In the genomic region with DNA sequence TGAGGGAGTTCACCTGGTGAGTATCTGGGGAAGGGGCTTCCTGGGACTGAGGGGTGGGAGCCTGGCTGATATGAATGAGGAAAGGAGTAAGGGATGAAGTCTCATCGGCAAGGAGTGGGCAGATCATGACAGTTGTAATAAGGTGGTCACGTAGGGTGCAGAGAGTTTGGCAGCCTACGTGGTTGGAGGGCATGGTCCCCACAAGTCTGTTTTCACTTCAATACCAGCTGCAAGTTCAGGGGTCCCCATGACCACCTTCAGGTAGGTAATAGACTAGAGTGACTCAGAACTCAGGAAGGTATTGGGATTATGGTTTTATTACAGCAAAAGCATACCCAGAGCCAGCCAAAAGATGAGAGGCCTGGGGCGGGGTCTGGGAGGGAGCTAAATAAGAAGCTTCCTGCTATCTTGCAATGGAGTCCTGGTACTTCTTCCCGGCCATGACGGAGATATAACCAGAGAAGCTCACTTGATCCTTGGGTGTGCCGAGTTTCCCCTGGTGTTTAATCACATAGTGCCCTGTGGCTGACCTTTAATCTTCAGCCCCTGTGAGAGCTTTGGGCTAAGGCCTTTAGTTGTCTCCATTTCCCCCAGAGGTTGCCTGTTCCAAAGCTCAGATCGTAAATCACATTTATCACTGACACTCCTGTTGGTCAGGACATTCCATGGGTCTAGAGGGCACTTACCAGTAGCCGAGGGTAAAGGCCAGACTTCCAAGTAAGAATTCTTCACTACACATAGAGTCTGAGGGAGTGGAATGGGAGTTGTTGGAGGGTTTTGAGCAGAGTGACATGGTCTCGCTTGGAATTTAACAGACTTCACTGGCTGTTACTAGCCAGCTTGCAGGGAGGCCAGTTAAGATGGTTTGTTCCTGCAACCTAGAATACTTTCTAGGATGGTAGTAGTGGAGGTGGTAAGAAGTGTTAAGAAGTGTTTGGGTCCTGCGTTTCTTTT, we compare ENCODE assay signal across 8 cellular contexts. TPM values are rescaled to one million over a fixed set of nuclear protein-coding genes. Genes with fewer than 3 reads are reported as not detected.
DNase-seq lines count a peak whose midpoint lies in the region; ATAC-seq and TF ChIP-seq lines count a peak whose summit lies in the region.

No MANE protein-coding gene starts in this region.

- no peaks in the 10 kb centered on the region for H3K9me3 ChIP-seq in SK-N-SH

- H2AFZ ChIP-seq in SK-N-SH (ENCODE audit: low read depth) = no peak overlapping the region

- 82% methylated on average over 11 of the region's 11 CpGs for WGBS in SK-N-SH (ENCODE audit: low lambda C conversion rate)

- DNase-seq in activated T-cell treated with anti-CD3 and anti-CD28 coated beads, Interleukin-2, amount 50 U/mL, for 24 hours = peak; percentile 45
- DNase-seq in activated T-cell treated with anti-CD3 and anti-CD28 coated beads, Interleukin-2, amount 50 U/mL, for 1 hour = no peak
- no peak for DNase-seq in SK-N-SH
- DNase-seq in foreskin fibroblast = peak; percentile 66 to 81
- no peak for DNase-seq in stimulated activated naive B cell treated with anti-CD40 and anti-IgM and Interleukin-4, amounts not matched to agents 10 μg/mL and 1 μg/mL and 100 μg/mL, for 72 hours
- no peak for DNase-seq in D341Med (ENCODE audit: low spot score)
- no peak for DNase-seq in NCI-H2029 (lab: John Stamatoyannopoulos, UW)

- no peaks in the 10 kb centered on the region for H3K9me2 ChIP-seq in SK-N-SH

- H4K20me1 ChIP-seq in SK-N-SH (ENCODE audit: insufficient read depth) = peaks cover 54% of the 10 kb centered on the region

- H3K27me3 Mint-ChIP-seq in activated T-cell treated with anti-CD3 and anti-CD28 coated beads, Interleukin-2, amount 50 U/mL, for 24 hours = peaks cover 2% of the 10 kb centered on the region
- H3K27me3 Mint-ChIP-seq in stimulated activated naive B cell treated with anti-CD40 and anti-IgM and Interleukin-4, amounts not matched to agents 10 μg/mL and 1 μg/mL and 100 μg/mL, for 72 hours = no peaks in the 10 kb centered on the region

- no peak overlapping the region for H3K9ac ChIP-seq in SK-N-SH

- no peak overlapping the region for H3K4me3 Mint-ChIP-seq in activated T-cell treated with anti-CD3 and anti-CD28 coated beads, Interleukin-2, amount 50 U/mL, for 24 hours
- no peak overlapping the region for H3K4me3 Mint-ChIP-seq in stimulated activated naive B cell treated with anti-CD40 and anti-IgM and Interleukin-4, amounts not matched to agents 10 μg/mL and 1 μg/mL and 100 μg/mL, for 72 hours

- peaks cover 60% of the 10 kb centered on the region for H3F3A ChIP-seq in SK-N-SH (replicated peaks; ENCODE audit: insufficient read depth)

- H3K4me1 ChIP-seq in SK-N-SH (ENCODE audit: control insufficient read depth in 1 of 2, insufficient read depth in 2 of 2, low read depth in 1 of 2, low read length in 1 of 2) = peaks cover 0 to 10% of the 10 kb centered on the region in 2 experiments; a peak in 2 of 4 replicates

- H3K27ac ChIP-seq in SK-N-SH (ENCODE audit: low read depth in 2 of 2, low read length in 1 of 2) = peak overlapping the region in 1 of 2 experiments; percentile 4; a peak in 1 of 4 replicates

- TF ChIP-seq RAD21 in SK-N-SH (IDR thresholded peaks at IDR 0.05; ENCODE audit: low read length) = no peak

- H3K27me3 ChIP-seq in SK-N-SH (ENCODE audit: insufficient read depth) = no peaks in the 10 kb centered on the region

- H3K9me3 Mint-ChIP-seq in activated T-cell treated with anti-CD3 and anti-CD28 coated beads, Interleukin-2, amount 50 U/mL, for 24 hours = no peaks in the 10 kb centered on the region
- no peaks in the 10 kb centered on the region for H3K9me3 Mint-ChIP-seq in stimulated activated naive B cell treated with anti-CD40 and anti-IgM and Interleukin-4, amounts not matched to agents 10 μg/mL and 1 μg/mL and 100 μg/mL, for 72 hours

- peak overlapping the region; percentile 78 for H3K27ac Mint-ChIP-seq in activated T-cell treated with anti-CD3 and anti-CD28 coated beads, Interleukin-2, amount 50 U/mL, for 24 hours
- H3K27ac Mint-ChIP-seq in stimulated activated naive B cell treated with anti-CD40 and anti-IgM and Interleukin-4, amounts not matched to agents 10 μg/mL and 1 μg/mL and 100 μg/mL, for 72 hours = peak overlapping the region; percentile 25

- ATAC-seq in stimulated activated naive B cell treated with anti-CD40 and anti-IgM and Interleukin-4, amounts not matched to agents 10 μg/mL and 1 μg/mL and 100 μg/mL, for 72 hours (replicated peaks) = peak; percentile 22 to 34
- ATAC-seq in GM21515 (IDR thresholded peaks at IDR 0.05; ENCODE audit: unreplicated experiment) = no peak

- H3K4me2 ChIP-seq in SK-N-SH = no peak overlapping the region

- CTCF ChIA-PET in SK-N-SH (lab: Yijun Ruan, JAX) = interaction anchor here (0.6 to 1.8 kb wide), 5 partner anchors 9 to 134 kb away, joined by 3 to 11 read pairs (median 4); a partner anchor contains a TSS

- no peak for TF ChIP-seq EP300 in SK-N-SH (IDR thresholded peaks at IDR 0.05; ENCODE audit: borderline replicate concordance in 1 of 2, low read depth in 1 of 2, low read length in 1 of 2)

- no peak overlapping the region for H3K4me3 ChIP-seq in SK-N-SH (ENCODE audit: low read depth in 2 of 2, low read length in 1 of 2)
- no peak overlapping the region for H3K4me3 ChIP-seq in foreskin fibroblast (ENCODE audit: low read depth in 1 of 2, low read length in 2 of 2)

- peaks cover 36 to 50% of the 10 kb centered on the region in 2 experiments for H3K36me3 ChIP-seq in SK-N-SH (replicated peaks in 1 of 2; ENCODE audit: control insufficient read depth in 1 of 2, insufficient read depth in 2 of 2, low read length in 1 of 2)

- POLR2A ChIA-PET in SK-N-SH (lab: Yijun Ruan, JAX) = interaction anchor here (0.6 to 1.5 kb wide), 5 partner anchors 8 to 1330 kb away, joined by 3 to 7 read pairs (median 4); a partner anchor contains a TSS

- H3K36me3 Mint-ChIP-seq in activated T-cell treated with anti-CD3 and anti-CD28 coated beads, Interleukin-2, amount 50 U/mL, for 24 hours (ENCODE audit: low read depth) = peaks cover 54% of the 10 kb centered on the region
- peaks cover 41 to 50% of the 10 kb centered on the region in 2 donors for H3K36me3 Mint-ChIP-seq in stimulated activated naive B cell treated with anti-CD40 and anti-IgM and Interleukin-4, amounts not matched to agents 10 μg/mL and 1 μg/mL and 100 μg/mL, for 72 hours

- TF ChIP-seq CTCF in SK-N-SH (IDR thresholded peaks at IDR 0.05) = no peak
- TF ChIP-seq CTCF in foreskin fibroblast (IDR thresholded peaks at IDR 0.05; ENCODE audit: low read depth, low read length) = no peak

- H3K4me1 Mint-ChIP-seq in activated T-cell treated with anti-CD3 and anti-CD28 coated beads, Interleukin-2, amount 50 U/mL, for 24 hours (ENCODE audit: low read depth) = peaks cover 35% of the 10 kb centered on the region
- peaks cover 10 to 18% of the 10 kb centered on the region in 2 donors for H3K4me1 Mint-ChIP-seq in stimulated activated naive B cell treated with anti-CD40 and anti-IgM and Interleukin-4, amounts not matched to agents 10 μg/mL and 1 μg/mL and 100 μg/mL, for 72 hours

- H3K79me2 ChIP-seq in SK-N-SH (ENCODE audit: insufficient read depth) = peaks cover 26% of the 10 kb centered on the region

TF ChIP-seq in SK-N-SH, 30 proteins besides CTCF, POLR2A, EP300 and RAD21:
- TF ChIP-seq POLR2AphosphoS5 (IDR thresholded peaks at IDR 0.05; ENCODE audit: low read depth, low read length) (peak; percentile 65), JUND (IDR thresholded peaks at IDR 0.05) (0 out of 2 replicates have a peak, but pooled peaks have one; percentile 17), TAF1 (IDR thresholded peaks at IDR 0.05; ENCODE audit: borderline replicate concordance, low read depth, low read length) (no peak), MEF2A (IDR thresholded peaks at IDR 0.05; ENCODE audit: borderline replicate concordance, low read depth) (no peak)
- TF ChIP-seq, protein P1, sequence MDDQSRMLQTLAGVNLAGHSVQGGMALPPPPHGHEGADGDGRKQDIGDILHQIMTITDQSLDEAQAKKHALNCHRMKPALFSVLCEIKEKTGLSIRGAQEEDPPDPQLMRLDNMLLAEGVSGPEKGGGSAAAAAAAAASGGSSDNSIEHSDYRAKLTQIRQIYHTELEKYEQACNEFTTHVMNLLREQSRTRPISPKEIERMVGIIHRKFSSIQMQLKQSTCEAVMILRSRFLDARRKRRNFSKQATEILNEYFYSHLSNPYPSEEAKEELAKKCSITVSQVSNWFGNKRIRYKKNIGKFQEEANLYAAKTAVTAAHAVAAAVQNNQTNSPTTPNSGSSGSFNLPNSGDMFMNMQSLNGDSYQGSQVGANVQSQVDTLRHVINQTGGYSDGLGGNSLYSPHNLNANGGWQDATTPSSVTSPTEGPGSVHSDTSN (IDR thresholded peaks at IDR 0.05) = peak; percentile 18; the same call in 1 of the 2 replicates
- TF ChIP-seq, protein P2, sequence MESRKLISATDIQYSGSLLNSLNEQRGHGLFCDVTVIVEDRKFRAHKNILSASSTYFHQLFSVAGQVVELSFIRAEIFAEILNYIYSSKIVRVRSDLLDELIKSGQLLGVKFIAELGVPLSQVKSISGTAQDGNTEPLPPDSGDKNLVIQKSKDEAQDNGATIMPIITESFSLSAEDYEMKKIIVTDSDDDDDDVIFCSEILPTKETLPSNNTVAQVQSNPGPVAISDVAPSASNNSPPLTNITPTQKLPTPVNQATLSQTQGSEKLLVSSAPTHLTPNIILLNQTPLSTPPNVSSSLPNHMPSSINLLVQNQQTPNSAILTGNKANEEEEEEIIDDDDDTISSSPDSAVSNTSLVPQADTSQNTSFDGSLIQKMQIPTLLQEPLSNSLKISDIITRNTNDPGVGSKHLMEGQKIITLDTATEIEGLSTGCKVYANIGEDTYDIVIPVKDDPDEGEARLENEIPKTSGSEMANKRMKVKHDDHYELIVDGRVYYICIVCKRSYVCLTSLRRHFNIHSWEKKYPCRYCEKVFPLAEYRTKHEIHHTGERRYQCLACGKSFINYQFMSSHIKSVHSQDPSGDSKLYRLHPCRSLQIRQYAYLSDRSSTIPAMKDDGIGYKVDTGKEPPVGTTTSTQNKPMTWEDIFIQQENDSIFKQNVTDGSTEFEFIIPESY (IDR thresholded peaks at IDR 0.05; ENCODE audit: borderline replicate concordance, low read depth) = no peak

RNA-seq across cellular contexts. Expression of a gene that starts 9.1 kb away (rescaled TPM):
- 212 and 308 TPM in 2 replicates for polyA plus RNA-seq in SK-N-SH (2012; rRNA removed)
- 158 and 172 TPM in 2 replicates for polyA plus RNA-seq in SK-N-SH (2012; cell fraction: cytosol; rRNA removed)
- 372 and 424 TPM in 2 replicates for polyA plus RNA-seq in SK-N-SH (2012; cell fraction: nucleus; rRNA removed)

RNA-seq across cellular contexts. Expression of a gene that starts 31.4 kb away (rescaled TPM):
- not detected in 2 replicates for polyA plus RNA-seq in SK-N-SH (2012; rRNA removed)
- not detected in 2 replicates for polyA plus RNA-seq in SK-N-SH (2012; cell fraction: cytosol; rRNA removed)
- not detected in 2 replicates for polyA plus RNA-seq in SK-N-SH (2012; cell fraction: nucleus; rRNA removed)

RNA-seq across cellular contexts. Expression of a gene that starts 50.4 kb away (rescaled TPM):
- polyA plus RNA-seq in SK-N-SH (2012; rRNA removed) = 132 TPM in 2 replicates
- polyA plus RNA-seq in SK-N-SH (2012; cell fraction: cytosol; rRNA removed) = 57.7 and 95.4 TPM in 2 replicates
- polyA plus RNA-seq in SK-N-SH (2012; cell fraction: nucleus; rRNA removed) = 195 and 221 TPM in 2 replicates

RNA-seq across cellular contexts. Expression of a gene that starts 57.1 kb away (rescaled TPM):
- not detected in 2 replicates for polyA plus RNA-seq in SK-N-SH (2012; rRNA removed)
- polyA plus RNA-seq in SK-N-SH (2012; cell fraction: cytosol; rRNA removed) = not detected in 2 replicates
- polyA plus RNA-seq in SK-N-SH (2012; cell fraction: nucleus; rRNA removed) = not detected in 2 replicates

RNA-seq across cellular contexts. Expression of a gene that starts 57.9 kb away (rescaled TPM):
- 24.2 and 27.4 TPM in 2 replicates for polyA plus RNA-seq in SK-N-SH (2012; rRNA removed)
- polyA plus RNA-seq in SK-N-SH (2012; cell fraction: cytosol; rRNA removed) = 15.8 and 24.5 TPM in 2 replicates
- 14.1 and 24.6 TPM in 2 replicates for polyA plus RNA-seq in SK-N-SH (2012; cell fraction: nucleus; rRNA removed)

Comparison
In these comparisons a context has a peak if more than half of its experiments do, and no peak if none do; other contexts are left out.
1. DNase-seq: peak in activated T-cell treated with anti-CD3 and anti-CD28 coated beads, Interleukin-2, amount 50 U/mL, for 24 hours (single experiment) and foreskin fibroblast (2 of 2); none in activated T-cell treated with anti-CD3 and anti-CD28 coated beads, Interleukin-2, amount 50 U/mL, for 1 hour (single experiment), SK-N-SH (single experiment), stimulated activated naive B cell treated with anti-CD40 and anti-IgM and Interleukin-4, amounts not matched to agents 10 μg/mL and 1 μg/mL and 100 μg/mL, for 72 hours (single experiment), D341Med (single experiment) and NCI-H2029 (single experiment).